In the genomic region with DNA sequence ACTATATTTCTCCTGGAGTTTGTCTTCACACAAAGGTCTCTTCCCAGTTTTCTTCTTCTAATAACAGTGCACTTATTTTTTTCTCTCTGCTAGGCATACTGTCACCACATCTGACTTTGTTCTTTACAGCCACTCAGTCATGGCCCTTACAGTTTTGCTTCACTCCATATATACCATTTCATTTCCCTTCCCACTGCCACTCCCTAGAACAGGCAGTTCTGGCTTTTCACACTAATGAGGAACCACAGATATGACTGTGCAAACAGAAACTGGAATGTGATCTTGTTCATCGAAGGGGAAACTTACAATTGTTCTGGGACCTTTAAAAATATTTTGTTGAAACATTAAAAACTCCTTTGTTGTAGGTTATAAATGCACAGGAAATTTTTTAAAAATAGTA, we compare ENCODE assay signal across 14 cellular contexts.
DNase-seq lines count a peak whose midpoint lies in the region; ATAC-seq, FAIRE-seq and TF ChIP-seq lines count a peak whose summit lies in the region.
"Had no signal": no experiment of that assay in that cellular context is flagged by ENCODE, and none has a peak within 500 bp of the region (broad histone marks: within the 10 kb centered on the region; RNA-seq: fewer than 3 reads in every experiment).

No MANE protein-coding gene starts in this region.

- no peak overlapping the region for H3K4me3 ChIP-seq in RWPE2 (ENCODE audit: severe bottlenecking)
- H3K4me3 ChIP-seq in small intestine (ENCODE audit: low read depth in 1 of 2, low read length in 2 of 2): no peak overlapping the region
- no peak overlapping the region for H3K4me3 ChIP-seq in brain microvascular endothelial cell (ENCODE audit: low read depth, low read length)
- H3K4me3 ChIP-seq: ascending aorta, skin epidermis had no signal

- no peak overlapping the region for H3K27ac ChIP-seq in RWPE2 (ENCODE audit: poor library complexity, severe bottlenecking)
- H3K27ac ChIP-seq in small intestine (ENCODE audit: low read depth in 1 of 2, low read length in 1 of 2): peak overlapping the region in 1 of 2 donors; percentile 55
- no peak overlapping the region for H3K27ac ChIP-seq in brain microvascular endothelial cell
- H3K27ac ChIP-seq: ascending aorta had no signal

- H3K9me3 ChIP-seq in RWPE2 (ENCODE audit: severe bottlenecking) (no peaks in the 10 kb centered on the region), small intestine (ENCODE audit: control insufficient read depth, low read depth) (no peaks in the 10 kb centered on the region)
- H3K9me3 ChIP-seq: ascending aorta had no signal

- peaks cover 3% of the 10 kb centered on the region for H3K4me1 ChIP-seq in RWPE2 (ENCODE audit: insufficient read depth, poor library complexity, severe bottlenecking)
- peaks cover 0 to 5% of the 10 kb centered on the region in 2 donors for H3K4me1 ChIP-seq in small intestine (ENCODE audit: control insufficient read depth in 2 of 2, insufficient read depth in 1 of 2, low read depth in 1 of 2, low read length in 1 of 2)
- H3K4me1 ChIP-seq: ascending aorta had no signal

- H3K9me3 Mint-ChIP-seq in natural killer cell treated with Interleukin-12 subunit alpha and Interleukin-12 subunit beta and Interleukin-15 and Interleukin-18, amount 100 ng/mL, for 72 hours: no peaks in the 10 kb centered on the region
- H3K9me3 Mint-ChIP-seq: T-helper 2 cell treated with Interferon-gamma antibody and Interleukin-4, amounts not matched to agents 5 μg/mL and 100 μg/mL, for 36 hours had no signal

- H3K27me3 ChIP-seq in RWPE2 (ENCODE audit: insufficient read depth, poor library complexity, severe bottlenecking) (no peaks in the 10 kb centered on the region), small intestine (ENCODE audit: control insufficient read depth in 2 of 2, insufficient read depth in 2 of 2, low read length in 2 of 2) (no peaks in the 10 kb centered on the region), brain microvascular endothelial cell (replicated peaks) (no peaks in the 10 kb centered on the region)
- H3K27me3 ChIP-seq: ascending aorta had no signal

- no peak overlapping the region for H3K4me3 Mint-ChIP-seq in natural killer cell treated with Interleukin-12 subunit alpha and Interleukin-12 subunit beta and Interleukin-15 and Interleukin-18, amount 100 ng/mL, for 72 hours
- H3K4me3 Mint-ChIP-seq: T-helper 2 cell treated with Interferon-gamma antibody and Interleukin-4, amounts not matched to agents 5 μg/mL and 100 μg/mL, for 36 hours had no signal

- peaks cover 9 to 49% of the 10 kb centered on the region in 2 donors for H3K27me3 Mint-ChIP-seq in natural killer cell treated with Interleukin-12 subunit alpha and Interleukin-12 subunit beta and Interleukin-15 and Interleukin-18, amount 100 ng/mL, for 72 hours

- peaks cover 0 to 4% of the 10 kb centered on the region in 2 donors for H3K4me1 Mint-ChIP-seq in natural killer cell treated with Interleukin-12 subunit alpha and Interleukin-12 subunit beta and Interleukin-15 and Interleukin-18, amount 100 ng/mL, for 72 hours (ENCODE audit: low read depth in 2 of 2)

- ATAC-seq in HG02852 (IDR thresholded peaks at IDR 0.05; ENCODE audit: unreplicated experiment) (peak; percentile 62), RWPE2 (ENCODE audit: low read depth) (peak; percentile 85), GM21786 (IDR thresholded peaks at IDR 0.05; ENCODE audit: unreplicated experiment) (no peak)
- ATAC-seq in natural killer cell treated with Interleukin-12 subunit alpha and Interleukin-12 subunit beta and Interleukin-15 and Interleukin-18, amount 100 ng/mL, for 72 hours: no peak

- 7 to 39% (median 8%) methylated on average over 1 of the region's 1 CpG for WGBS in small intestine, 3 donors

- peak; percentile 41 for FAIRE-seq in small intestine (lab: Jason Lieb, UNC)

- in situ Hi-C loops in brain microvascular endothelial cell (cut with HindIII; ENCODE audit: low pct_ligation_motif_present, low sequenced_read_pairs): no loop called here

- no peak overlapping the region for H3K27ac Mint-ChIP-seq in natural killer cell treated with Interleukin-12 subunit alpha and Interleukin-12 subunit beta and Interleukin-15 and Interleukin-18, amount 100 ng/mL, for 72 hours
- H3K27ac Mint-ChIP-seq: T-helper 2 cell treated with Interferon-gamma antibody and Interleukin-4, amounts not matched to agents 5 μg/mL and 100 μg/mL, for 36 hours had no signal

- DNase-seq in RWPE2 (ENCODE audit: low spot score) (no peak), fibroblast of peridontal ligament (ENCODE audit: extremely low read depth) (peak; percentile 49), small intestine (peak; percentile 96), NCI-H446 treated with DMSO at 0.1 percent for 48 hours (lab: John Stamatoyannopoulos, UW) (no peak), brain microvascular endothelial cell (no peak)
- DNase-seq in natural killer cell treated with Interleukin-12 subunit alpha and Interleukin-12 subunit beta and Interleukin-15 and Interleukin-18, amount 100 ng/mL, for 72 hours (ENCODE audit: low spot score): no peak
- DNase-seq: GOT3; Karpas-422; stimulated activated CD8-positive, alpha-beta memory T cell treated with anti-CD3 and anti-CD28 coated beads, Interleukin-4, amount 100 ng/mL, for 48 hours had no signal

- TF ChIP-seq CTCF in RWPE2 (IDR thresholded peaks at IDR 0.05; ENCODE audit: poor library complexity, severe bottlenecking) (no peak), brain microvascular endothelial cell (IDR thresholded peaks at IDR 0.05; ENCODE audit: low read depth, low read length, missing control alignments) (no peak)

- H3K36me3 ChIP-seq in RWPE2 (ENCODE audit: low read depth): no peaks in the 10 kb centered on the region
- no peaks in the 10 kb centered on the region for H3K36me3 ChIP-seq in small intestine (ENCODE audit: control insufficient read depth in 2 of 2, insufficient read depth in 2 of 2, low read length in 2 of 2)
- H3K36me3 ChIP-seq in brain microvascular endothelial cell (replicated peaks): no peaks in the 10 kb centered on the region
- H3K36me3 ChIP-seq: ascending aorta had no signal

- no peaks in the 10 kb centered on the region for H3K36me3 Mint-ChIP-seq in natural killer cell treated with Interleukin-12 subunit alpha and Interleukin-12 subunit beta and Interleukin-15 and Interleukin-18, amount 100 ng/mL, for 72 hours

Comparison
In these comparisons a context has a peak if more than half of its experiments do, and no peak if none do; other contexts are left out.
1. ATAC-seq: peak in HG02852 (single experiment) and RWPE2 (single experiment); none in GM21786 (single experiment) and natural killer cell treated with Interleukin-12 subunit alpha and Interleukin-12 subunit beta and Interleukin-15 and Interleukin-18, amount 100 ng/mL, for 72 hours (0 of 2).
2. DNase-seq: peak in fibroblast of peridontal ligament (single experiment) and small intestine (single experiment); none in RWPE2 (single experiment), NCI-H446 treated with DMSO at 0.1 percent for 48 hours (single experiment), brain microvascular endothelial cell (single experiment) and natural killer cell treated with Interleukin-12 subunit alpha and Interleukin-12 subunit beta and Interleukin-15 and Interleukin-18, amount 100 ng/mL, for 72 hours (single experiment).